Comparison of ENCODE assay signal across 14 cellular contexts in the genomic region with DNA sequence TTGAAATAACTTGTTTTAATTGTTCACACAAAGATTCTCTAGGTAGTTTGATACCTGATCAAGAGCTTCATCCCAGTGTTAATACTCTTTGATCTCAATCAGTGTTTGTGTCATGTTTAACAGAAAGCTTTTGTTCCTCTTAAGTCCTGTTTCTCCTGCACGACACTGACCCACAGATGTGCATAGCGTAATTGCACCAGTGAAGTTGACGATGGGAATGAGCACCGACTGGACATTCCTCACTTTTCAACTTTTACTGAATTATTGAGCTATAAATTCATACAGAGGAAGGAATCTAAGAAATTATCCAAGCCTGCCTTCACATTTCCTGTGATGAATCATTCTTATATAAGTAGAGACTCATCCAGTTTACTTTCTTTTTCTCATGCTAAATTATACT.
"Had no signal": no experiment of that assay in that cellular context is flagged by ENCODE, and none has a peak within 500 bp of the region (broad histone marks: within the 10 kb centered on the region; RNA-seq: fewer than 3 reads in every experiment).

No MANE protein-coding gene starts in this region.

- H2AFZ ChIP-seq: hepatocyte, parathyroid adenoma had no signal

- H3K36me3 ChIP-seq: left ventricle myocardium inferior, thoracic aorta had no signal

- H3K4me1 ChIP-seq: left ventricle myocardium inferior, parathyroid adenoma had no signal

- H3K27ac ChIP-seq: hepatocyte, left ventricle myocardium inferior, parathyroid adenoma, thoracic aorta had no signal

- ATAC-seq: activated T-helper 17 cell treated with anti-CD3 and anti-CD28 coated beads, Interleukin-2, amount 50 U/mL, for 72 hours; esophagus mucosa; naive thymus-derived CD8-positive, alpha-beta T cell; stimulated activated effector memory CD8-positive, alpha-beta T cell treated with anti-CD3 and anti-CD28 coated beads, Interleukin-12 subunit alpha, Interleukin-12 subunit beta, amount 100 ng/mL, for 72 hours had no signal

- DNase-seq: activated CD4-positive, alpha-beta T cell treated with anti-CD3 and anti-CD28 coated beads, Interleukin-2, amount 50 U/mL, for 4 hours; activated CD4-positive, CD25-positive, alpha-beta regulatory T cell treated with anti-CD3 and anti-CD28 coated beads, Interleukin-2, amount 50 U/mL, for 72 hours; activated naive CD4-positive, alpha-beta T cell treated with anti-CD3 and anti-CD28 coated beads for 36 hours; kidney; left ventricle myocardium inferior; naive thymus-derived CD8-positive, alpha-beta T cell; retina; T1000 had no signal

- H3K4me3 ChIP-seq: hepatocyte, left ventricle myocardium inferior, thoracic aorta had no signal

- H3K9ac ChIP-seq: parathyroid adenoma had no signal

- H3K9me3 ChIP-seq: left ventricle myocardium inferior, thoracic aorta had no signal

- H3K27me3 ChIP-seq: hepatocyte had no signal

- H3K4me2 ChIP-seq: hepatocyte had no signal
